In the genomic region with DNA sequence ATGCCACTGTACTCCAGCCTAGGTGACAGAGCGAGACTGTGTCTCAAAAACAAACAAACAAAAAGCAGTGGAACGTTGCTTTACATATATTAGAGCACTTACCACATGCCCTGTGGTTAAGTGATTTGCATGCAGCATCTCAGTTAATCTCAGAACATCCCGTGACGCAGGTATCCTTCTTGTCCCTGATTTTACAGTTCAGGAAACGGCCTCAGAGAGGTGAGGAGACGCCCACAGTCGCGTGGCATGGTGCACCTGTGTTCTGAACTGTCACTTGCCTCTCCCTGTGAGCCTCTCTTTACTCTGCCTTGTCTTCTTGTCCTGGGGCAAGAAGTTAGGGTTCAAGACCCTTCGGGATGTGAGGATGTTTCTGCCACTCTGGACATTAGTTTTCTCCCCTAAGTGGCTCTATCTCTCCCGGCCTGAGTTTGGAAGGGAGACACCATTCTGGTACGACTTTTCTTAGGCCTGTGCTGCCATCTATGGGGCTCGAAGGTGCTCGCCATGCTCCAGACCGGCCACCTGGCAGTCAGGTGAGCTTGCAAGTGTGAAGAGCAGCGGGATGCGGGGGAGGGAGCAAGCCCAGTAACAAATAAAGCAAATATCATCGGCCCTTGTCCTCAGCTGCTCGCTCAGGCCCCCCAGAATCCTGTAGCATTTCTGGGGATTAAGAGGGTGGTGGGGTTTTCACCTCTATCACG, we compare ENCODE assay signal across 8 cellular contexts. TPM values are rescaled to one million over a fixed set of nuclear protein-coding genes. Genes with fewer than 3 reads are reported as not detected.
DNase-seq lines count a peak whose midpoint lies in the region; ATAC-seq lines count a peak whose summit lies in the region.

No MANE protein-coding gene starts in this region.

- intact Hi-C loops in left colon (cut with DNase I, micrococcal nuclease) = loop anchor here in 1 of 2 donors (10.0 kb wide), 1 partner anchor 505 kb away; the partner anchor contains the start of gene FBXO7

- DNase-seq in ELR (ENCODE audit: low read depth) = peak; percentile 71
- peak; percentile 60 for DNase-seq in NCI-H2227 (lab: John Stamatoyannopoulos, UW; ENCODE audit: unreplicated experiment)
- DNase-seq in activated CD4-positive, alpha-beta T cell treated with anti-CD3 and anti-CD28 coated beads for 24 hours (ENCODE audit: low read depth in 2 of 2) = peak; percentile 32 to 40
- DNase-seq in dedifferentiated amniotic fluid mesenchymal stem cell (ENCODE audit: extremely low spot score) = peak; percentile 36
- DNase-seq in left colon = peak; percentile 75 to 81
- peak; percentile 64 to 66 for DNase-seq in stimulated activated CD4-positive, alpha-beta T cell treated with anti-CD3 and anti-CD28 coated beads, Interleukin-2, amount 100 ng/mL, for 24 hours

- ATAC-seq in HG02840 (IDR thresholded peaks at IDR 0.05; ENCODE audit: low FRiP score, unreplicated experiment) = peak; percentile 49
- ATAC-seq in left colon = peak; percentile 73
- ATAC-seq in GM18858 (IDR thresholded peaks at IDR 0.05; ENCODE audit: unreplicated experiment) = no peak

RNA-seq across cellular contexts. Expression of gene YWHAH, which starts 25.6 kb away (rescaled TPM):
- total RNA-seq in left colon = 100 to 1,000 TPM; 152 to 291 TPM
